ENCODE assay signal across 12 cellular contexts in the genomic region with DNA sequence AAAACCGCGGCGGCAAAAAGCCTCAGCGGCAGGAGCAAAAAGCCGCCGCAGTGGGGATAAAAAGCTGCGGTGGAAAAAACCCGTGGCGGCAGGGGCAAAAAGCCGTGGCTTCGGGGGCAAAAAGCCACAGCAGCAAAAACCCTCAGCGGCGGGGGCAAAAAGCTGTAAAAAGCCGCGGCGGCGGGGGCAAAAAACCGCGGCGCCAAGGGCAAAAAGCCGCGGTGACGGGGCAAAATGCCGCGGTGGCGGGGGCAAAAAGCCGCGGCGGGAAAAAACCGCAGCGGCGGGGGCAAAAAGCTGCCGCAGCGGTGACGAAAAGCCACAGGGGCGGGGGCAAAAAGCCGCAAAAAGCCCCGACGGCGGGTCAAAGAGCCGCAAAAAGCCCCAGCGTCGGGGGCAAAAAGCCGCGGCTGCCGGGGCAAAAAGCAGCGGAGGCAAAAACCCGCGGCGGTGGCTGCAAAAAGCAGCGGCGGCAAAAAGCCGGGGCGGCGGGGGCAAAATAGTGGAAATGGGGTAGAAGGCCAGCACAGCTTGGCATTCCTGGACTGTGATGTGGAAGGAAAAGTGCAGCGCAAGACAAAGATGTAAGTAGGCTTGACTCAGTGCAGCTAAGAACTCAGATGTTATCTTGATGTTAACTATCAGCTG.
DNase-seq lines count a peak whose midpoint lies in the region; ATAC-seq and TF ChIP-seq lines count a peak whose summit lies in the region.
"Had no signal": no experiment of that assay in that cellular context is flagged by ENCODE, and none has a peak within 500 bp of the region (broad histone marks: within the 10 kb centered on the region; RNA-seq: fewer than 3 reads in every experiment).

No MANE protein-coding gene starts in this region.

- H3K36me3 Mint-ChIP-seq in neural progenitor cell, result no peaks in the 10 kb centered on the region

- H3K4me1 ChIP-seq in ectodermal cell (ENCODE audit: control insufficient read depth, insufficient read depth, low read length) (no peaks in the 10 kb centered on the region), neural progenitor cell (no peaks in the 10 kb centered on the region), OCI-LY7 (ENCODE audit: insufficient read depth, low read length, poor library complexity, severe bottlenecking) (no peaks in the 10 kb centered on the region)
- H3K4me1 ChIP-seq: left lung had no signal

- H2AFZ ChIP-seq in neural progenitor cell (replicated peaks) (peak overlapping the region; percentile 93), OCI-LY7 (ENCODE audit: low read length) (no peak overlapping the region)

- no peak overlapping the region for H3K9ac ChIP-seq in neural progenitor cell

- no peak for ATAC-seq in HG03520 (IDR thresholded peaks at IDR 0.05; ENCODE audit: unreplicated experiment)
- ATAC-seq: left lung had no signal

- no peaks in the 10 kb centered on the region for H3F3A ChIP-seq in neural progenitor cell (ENCODE audit: low read depth)

- intact Hi-C loops in OCI-LY7 (cut with micrococcal nuclease; ENCODE audit: unreplicated experiment), result no loop called here

- H3K4me1 Mint-ChIP-seq in neural progenitor cell, result peaks cover 2% of the 10 kb centered on the region

- DNase-seq in BJ (ENCODE audit: low read depth), result no peak
- peak; percentile 5 for DNase-seq in KBM-7
- peak; percentile 32 for DNase-seq in neural progenitor cell (ENCODE audit: low spot score)
- DNase-seq in OCI-LY7 (ENCODE audit: low spot score), result no peak
- no peak for DNase-seq in NAMALWA (ENCODE audit: low spot score)
- DNase-seq in amygdala (lab: John Stamatoyannopoulos, UW), result no peak
- DNase-seq: activated naive CD8-positive, alpha-beta T cell treated with anti-CD3 and anti-CD28 coated beads for 36 hours; GDM1; MV-4-11 had no signal

- no peaks in the 10 kb centered on the region for H3K9me3 Mint-ChIP-seq in neural progenitor cell

- peaks cover 23% of the 10 kb centered on the region for H3K27me3 Mint-ChIP-seq in neural progenitor cell (ENCODE audit: insufficient read depth, low read depth)

- H3K36me3 ChIP-seq in BJ (ENCODE audit: control insufficient read depth, insufficient read depth, low read length) (no peaks in the 10 kb centered on the region), ectodermal cell (ENCODE audit: control insufficient read depth, insufficient read depth, low read length) (no peaks in the 10 kb centered on the region), neural progenitor cell (no peaks in the 10 kb centered on the region), OCI-LY7 (ENCODE audit: insufficient read depth, low read length) (no peaks in the 10 kb centered on the region)
- H3K36me3 ChIP-seq: left lung had no signal

- BruUV-seq in OCI-LY7 (replicated peaks; lab: Mats Ljungman, UMichigan), result no TSS peak

- H3K27ac ChIP-seq in ectodermal cell (ENCODE audit: insufficient read depth, low read depth, low read length, poor library complexity, severe bottlenecking) (no peak overlapping the region), neural progenitor cell (no peak overlapping the region), OCI-LY7 (ENCODE audit: low read depth, low read length, poor library complexity, severe bottlenecking) (no peak overlapping the region)
- H3K27ac ChIP-seq: left lung had no signal

- H3K27me3 ChIP-seq in BJ (ENCODE audit: control insufficient read depth, insufficient read depth, low read length) (no peaks in the 10 kb centered on the region; the same call in 1 of the 2 replicates), ectodermal cell (ENCODE audit: control insufficient read depth, insufficient read depth, low read length, poor library complexity, severe bottlenecking) (peaks cover 34% of the 10 kb centered on the region), neural progenitor cell (peaks cover 74% of the 10 kb centered on the region)

- no peaks in the 10 kb centered on the region for H3K79me2 ChIP-seq in neural progenitor cell (ENCODE audit: low read depth)
- no peaks in the 10 kb centered on the region for H3K79me2 ChIP-seq in OCI-LY7 (ENCODE audit: insufficient read depth, low read depth, low read length)

- H4K20me1 ChIP-seq in neural progenitor cell (ENCODE audit: low read depth) (no peaks in the 10 kb centered on the region), OCI-LY7 (ENCODE audit: insufficient read depth, low read length) (no peaks in the 10 kb centered on the region)

- in situ Hi-C loops in KBM-7 (cut with MboI; ENCODE audit: low pct_unique_long_range_greater_than_20kb, low sequenced_read_pairs), result no loop called here

- H3K4me3 ChIP-seq in BJ (ENCODE audit: low read depth, low read length), result peak overlapping the region; percentile 9
- peak overlapping the region; percentile 43 for H3K4me3 ChIP-seq in ectodermal cell (ENCODE audit: insufficient read depth, low read depth, low read length)
- peak overlapping the region; percentile 63 for H3K4me3 ChIP-seq in neural progenitor cell
- no peak overlapping the region for H3K4me3 ChIP-seq in OCI-LY7 (ENCODE audit: low read depth, low read length, poor library complexity, severe bottlenecking)

- CTCF ChIA-PET in BJ (lab: Yijun Ruan, JAX) (no interaction called here), OCI-LY7 (lab: Charles Lee; ENCODE audit: unreplicated experiment) (no interaction called here)

- POLR2A ChIA-PET in BJ (lab: Charles Lee), result no interaction called here
- POLR2A ChIA-PET in OCI-LY7 (lab: Charles Lee), result interaction anchor here (0.6 kb wide), 1 partner anchor 1404 kb away, joined by 3 read pairs; no protein-coding TSS in a partner anchor

- WGBS in ectodermal cell, 2 experiments, result 2 to 4% methylated on average over 56 of the region's 56 CpGs

- TF ChIP-seq CTCF in BJ (IDR thresholded peaks at IDR 0.05; ENCODE audit: insufficient read depth, low read depth, low read length) (no peak), neural progenitor cell (IDR thresholded peaks at IDR 0.05) (no peak), OCI-LY7 (conservative IDR thresholded peaks at IDR 0.05; ENCODE audit: low read length) (no peak)

- H3K27ac Mint-ChIP-seq in neural progenitor cell, result no peak overlapping the region
- H3K27ac Mint-ChIP-seq: activated naive CD8-positive, alpha-beta T cell treated with anti-CD3 and anti-CD28 coated beads for 36 hours had no signal

- no peaks in the 10 kb centered on the region for H3K9me2 ChIP-seq in OCI-LY7 (ENCODE audit: insufficient read depth, low read length)

- H3K4me3 Mint-ChIP-seq in neural progenitor cell, result peak overlapping the region; percentile 89
- H3K4me3 Mint-ChIP-seq: activated naive CD8-positive, alpha-beta T cell treated with anti-CD3 and anti-CD28 coated beads for 36 hours had no signal

- H3K4me2 ChIP-seq in neural progenitor cell (peak overlapping the region; percentile 84), OCI-LY7 (ENCODE audit: low read length) (no peak overlapping the region)

- no peaks in the 10 kb centered on the region for H3K9me3 ChIP-seq in ectodermal cell (ENCODE audit: control insufficient read depth, low read length)
- H3K9me3 ChIP-seq in neural progenitor cell (ENCODE audit: low read depth), result no peaks in the 10 kb centered on the region
- no peaks in the 10 kb centered on the region for H3K9me3 ChIP-seq in OCI-LY7 (ENCODE audit: low read length)

Comparison
In these comparisons a context has a peak if more than half of its experiments do, and no peak if none do; other contexts are left out.
1. DNase-seq: peak in KBM-7 (single experiment) and neural progenitor cell (single experiment); none in BJ (single experiment), OCI-LY7 (single experiment), NAMALWA (single experiment) and amygdala (0 of 56).